Comparison of ENCODE assay signal across 2 cellular contexts in the genomic region with DNA sequence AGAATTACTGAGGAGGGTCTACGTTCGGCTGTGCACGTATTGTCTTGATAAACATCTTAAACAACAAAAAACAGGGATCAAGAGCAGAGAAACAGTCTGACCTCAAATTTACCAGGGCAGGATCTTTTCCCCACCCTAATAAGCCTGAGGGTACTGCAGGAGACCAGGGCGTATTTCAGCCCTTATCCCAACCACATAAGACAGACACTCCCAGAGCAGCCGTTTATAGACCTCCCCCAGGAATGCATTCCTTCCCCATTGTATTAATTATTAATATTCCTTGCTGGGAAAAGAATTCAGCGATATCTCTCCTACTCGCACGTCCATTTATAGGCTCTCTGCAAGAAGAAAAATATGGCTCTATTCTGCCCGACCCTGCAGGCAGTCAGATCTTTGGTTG.
TF ChIP-seq lines count a peak whose summit lies in the region.

No MANE protein-coding gene starts in this region.

TF ChIP-seq in HCT116, 20 proteins besides CTCF, POLR2A, EP300 and RAD21:
- TF ChIP-seq CBX3 (IDR thresholded peaks at IDR 0.05; ENCODE audit: low read depth), result peak; percentile 56; the same call in 1 of the 2 replicates
TF ChIP-seq in HCT116: peak in this region for 1; not testable (repeated sequence) for 19.

TF ChIP-seq in K562, 482 proteins besides CTCF, POLR2A, EP300 and RAD21:
- TF ChIP-seq CBX5 (IDR thresholded peaks at IDR 0.05; ENCODE audit: borderline replicate concordance, low read depth) (peak; percentile 81), CBX3 (IDR thresholded peaks at IDR 0.05; ENCODE audit: borderline replicate concordance in 1 of 2, low read length in 2 of 2) (peak in 1 of 2 experiments; percentile 51; a peak in 1 of 3 replicates)
